16 cellular contexts compared by ENCODE assay signal in the genomic region with DNA sequence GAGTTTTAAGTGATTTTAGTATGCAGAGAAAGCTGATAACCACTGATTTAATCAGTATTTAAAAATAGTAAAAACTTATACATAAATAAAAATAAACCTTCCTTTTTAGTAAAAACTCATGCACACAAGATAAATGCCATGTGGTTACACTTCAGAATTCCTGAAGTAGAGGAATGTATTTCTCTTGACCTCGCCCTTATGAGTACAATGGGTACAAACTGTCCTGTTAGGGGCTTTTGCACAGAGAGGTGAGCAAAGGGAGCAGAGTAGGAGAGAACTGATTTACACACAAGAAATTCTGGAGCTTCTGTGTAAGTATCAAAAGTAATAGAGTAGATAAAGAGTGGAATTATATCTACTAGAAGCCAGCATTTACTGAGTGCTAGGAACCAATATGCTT.
DNase-seq lines count a peak whose midpoint lies in the region; ATAC-seq and TF ChIP-seq lines count a peak whose summit lies in the region.
"Had no signal": no experiment of that assay in that cellular context is flagged by ENCODE, and none has a peak within 500 bp of the region (broad histone marks: within the 10 kb centered on the region; RNA-seq: fewer than 3 reads in every experiment).

No MANE protein-coding gene starts in this region.

- H3K27ac Mint-ChIP-seq in activated T-cell treated with anti-CD3 and anti-CD28 coated beads, Interleukin-2, amount 50 U/mL, for 72 hours, result no peak overlapping the region
- H3K27ac Mint-ChIP-seq: CD4-positive, alpha-beta memory T cell; H9 had no signal

- H3K9me3 Mint-ChIP-seq in activated T-cell treated with anti-CD3 and anti-CD28 coated beads, Interleukin-2, amount 50 U/mL, for 72 hours, result peaks cover 0 to 2% of the 10 kb centered on the region in 2 donors

- CTCF ChIA-PET in GM10248 (lab: Yijun Ruan, JAX), result interaction anchor here (1.0 kb wide), 1 partner anchor 9 kb away, joined by 3 read pairs; no protein-coding TSS in a partner anchor

- H3K4me1 Mint-ChIP-seq in activated T-cell treated with anti-CD3 and anti-CD28 coated beads, Interleukin-2, amount 50 U/mL, for 72 hours (ENCODE audit: low read depth), result no peaks in the 10 kb centered on the region
- H3K4me1 Mint-ChIP-seq: CD14-positive monocyte; CD4-positive, alpha-beta memory T cell; H9 had no signal

- no peak for ATAC-seq in activated T-cell treated with anti-CD3 and anti-CD28 coated beads, Interleukin-2, amount 50 U/mL, for 72 hours (replicated peaks in 1 of 2)
- ATAC-seq in GM21390 (IDR thresholded peaks at IDR 0.05; ENCODE audit: unreplicated experiment), result no peak

- peak overlapping the region; percentile 90 for H3K27ac ChIP-seq in epithelial cell of prostate
- H3K27ac ChIP-seq: BLaER1 had no signal

- DNase-seq in HCEC 1CT (peak; percentile 36), amniotic epithelial cell (ENCODE audit: low read depth) (peak; percentile 11), epithelial cell of prostate (ENCODE audit: low read depth, low spot score) (no peak), renal cortical epithelial cell (ENCODE audit: low read depth) (peak; percentile 37), GM10248 (ENCODE audit: extremely low spot score) (no peak)
- no peak for DNase-seq in activated T-cell treated with anti-CD3 and anti-CD28 coated beads, Interleukin-2, amount 50 U/mL, for 72 hours
- no peak for DNase-seq in stimulated activated CD4-positive, alpha-beta T cell treated with anti-CD3 and anti-CD28 coated beads, Interleukin-1b, Interleukin-23, amount 100 ng/mL, for 48 hours
- DNase-seq: 8988T; CD4-positive, alpha-beta memory T cell; DMS153; DMS79; GDM1; H9 had no signal

- H3K36me3 Mint-ChIP-seq in activated T-cell treated with anti-CD3 and anti-CD28 coated beads, Interleukin-2, amount 50 U/mL, for 72 hours (ENCODE audit: insufficient read depth in 2 of 2), result no peaks in the 10 kb centered on the region
- H3K36me3 Mint-ChIP-seq: CD14-positive monocyte; CD4-positive, alpha-beta memory T cell had no signal

- POLR2A ChIA-PET in GM10248 (lab: Yijun Ruan, JAX), result no interaction called here

- H3K27me3 Mint-ChIP-seq in activated T-cell treated with anti-CD3 and anti-CD28 coated beads, Interleukin-2, amount 50 U/mL, for 72 hours (ENCODE audit: low read depth), result no peaks in the 10 kb centered on the region
- H3K27me3 Mint-ChIP-seq: CD4-positive, alpha-beta memory T cell had no signal

- no peak for TF ChIP-seq CTCF in GM10248 (IDR thresholded peaks at IDR 0.05; ENCODE audit: control extremely low read depth, extremely low read depth, low read depth, missing control alignments)

- H3K4me3 Mint-ChIP-seq in activated T-cell treated with anti-CD3 and anti-CD28 coated beads, Interleukin-2, amount 50 U/mL, for 72 hours, result no peak overlapping the region
- H3K4me3 Mint-ChIP-seq: CD14-positive monocyte; CD4-positive, alpha-beta memory T cell; H9 had no signal

Comparison
In these comparisons a context has a peak if more than half of its experiments do, and no peak if none do; other contexts are left out.
1. DNase-seq: peak in HCEC 1CT (single experiment), amniotic epithelial cell (single experiment) and renal cortical epithelial cell (single experiment); none in epithelial cell of prostate (single experiment), activated T-cell treated with anti-CD3 and anti-CD28 coated beads, Interleukin-2, amount 50 U/mL, for 72 hours (0 of 2), GM10248 (single experiment) and stimulated activated CD4-positive, alpha-beta T cell treated with anti-CD3 and anti-CD28 coated beads, Interleukin-1b, Interleukin-23, amount 100 ng/mL, for 48 hours (single experiment).